ENCODE assay signal across 10 cellular contexts in the genomic region with DNA sequence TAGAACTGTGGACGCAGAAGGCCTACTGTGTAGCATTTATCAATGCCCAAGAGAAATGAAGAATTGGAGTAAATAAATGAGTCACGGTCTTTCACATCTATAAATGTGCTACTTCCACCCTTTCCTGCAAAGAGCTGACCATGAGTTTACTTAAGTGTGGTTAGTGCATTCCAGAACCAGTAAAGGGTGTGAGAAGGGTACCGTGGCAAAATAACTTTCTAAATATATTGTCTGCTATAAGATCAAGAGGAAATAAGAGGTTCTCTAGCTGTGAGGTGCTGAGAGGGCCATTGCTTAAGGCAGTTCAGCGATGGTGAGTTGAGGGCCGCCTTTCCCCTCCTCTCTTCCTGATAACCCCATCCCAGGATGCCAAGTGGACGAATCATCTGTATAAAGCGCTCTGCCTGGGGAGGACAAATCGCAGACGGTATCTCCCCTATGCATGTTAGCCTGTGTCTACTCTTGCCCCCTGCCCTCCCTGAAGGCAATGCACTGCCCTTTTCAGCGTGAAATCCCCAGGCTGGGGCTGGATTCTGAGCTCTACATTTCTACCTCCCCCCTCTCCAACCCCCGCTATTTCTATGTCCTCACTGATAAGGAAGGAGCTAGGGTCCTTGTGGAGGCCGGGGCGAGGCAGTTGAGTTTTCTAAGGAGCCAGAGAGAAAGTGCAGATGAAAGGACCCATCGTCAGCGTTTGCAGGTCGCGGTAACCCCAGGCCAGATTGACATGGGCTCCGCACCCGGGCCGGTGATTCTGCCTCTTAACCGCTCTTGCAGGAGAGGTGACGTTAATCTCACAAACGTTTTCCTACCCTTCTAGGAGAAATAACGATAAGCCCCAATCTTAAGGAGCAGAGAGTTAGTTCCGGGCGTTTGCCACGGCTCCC. TPM values are rescaled to one million over a fixed set of nuclear protein-coding genes. Genes with fewer than 3 reads are reported as not detected.
A peak's percentile ranks its signal among the peaks of the same experiment; 100 is the strongest.
DNase-seq lines count a peak whose midpoint lies in the region; ATAC-seq and TF ChIP-seq lines count a peak whose summit lies in the region.
"Had no signal": no experiment of that assay in that cellular context is flagged by ENCODE, and none has a peak within 500 bp of the region (broad histone marks: within the 10 kb centered on the region; RNA-seq: fewer than 3 reads in every experiment).

No MANE protein-coding gene starts in this region.

- no peak for TF ChIP-seq CTCF in astrocyte of the cerebellum (IDR thresholded peaks at IDR 0.05; ENCODE audit: low read depth, low read length, missing control alignments)
- TF ChIP-seq CTCF in body of pancreas (IDR thresholded peaks at IDR 0.05), result no peak

- H3K36me3 ChIP-seq in stomach smooth muscle (ENCODE audit: control insufficient read depth in 2 of 2, insufficient read depth in 2 of 2, low read length in 2 of 2) (no peaks in the 10 kb centered on the region), body of pancreas (replicated peaks in 1 of 2; ENCODE audit: insufficient read depth in 1 of 2, low read depth in 2 of 2) (no peaks in the 10 kb centered on the region)

- H3K4me1 ChIP-seq in stomach smooth muscle (ENCODE audit: control insufficient read depth, insufficient read depth, low read length) (peaks cover 10% of the 10 kb centered on the region), body of pancreas (peaks cover 16% of the 10 kb centered on the region)

- TF ChIP-seq POLR2A in body of pancreas (IDR thresholded peaks at IDR 0.05), result no peak

- no peak for ATAC-seq in body of pancreas

- peak; percentile 11 for DNase-seq in NCI-H82 (lab: John Stamatoyannopoulos, UW)
- DNase-seq in NCI-H82 treated with DMSO at 0.1 percent for 48 hours (lab: John Stamatoyannopoulos, UW; ENCODE audit: unreplicated experiment), result no peak
- DNase-seq in astrocyte of the cerebellum (ENCODE audit: low read depth), result peak; percentile 46
- peak; percentile 47 for DNase-seq in iris pigment epithelial cell (ENCODE audit: low read depth)
- no peak for DNase-seq in NK-92 treated with Interleukin-12 subunit alpha and Interleukin-12 subunit beta, amount 100 ng/mL, for 24 hours (lab: John Stamatoyannopoulos, UW)
- no peak for DNase-seq in body of pancreas
- no peak for DNase-seq in NOMO-1 treated with dmso at 0.1 percent for 144 hours (lab: John Stamatoyannopoulos, UW; ENCODE audit: unreplicated experiment)
- DNase-seq: 8988T, foreskin fibroblast had no signal

- in situ Hi-C loops in astrocyte of the cerebellum (cut with HindIII; ENCODE audit: low sequenced_read_pairs), result no loop called here

- H3K9ac ChIP-seq in stomach smooth muscle (ENCODE audit: low read length in 2 of 2), result no peak overlapping the region

- peak overlapping the region; percentile 70 for H3K4me3 ChIP-seq in astrocyte of the cerebellum (ENCODE audit: low read depth, low read length)
- H3K4me3 ChIP-seq in stomach smooth muscle (ENCODE audit: low read length in 2 of 2), result peak overlapping the region; percentile 64 to 85
- H3K4me3 ChIP-seq in body of pancreas, result no peak overlapping the region

- H3K9me3 ChIP-seq in stomach smooth muscle (ENCODE audit: control insufficient read depth in 2 of 2, low read length in 2 of 2) (no peaks in the 10 kb centered on the region), body of pancreas (no peaks in the 10 kb centered on the region)

- no peak overlapping the region for H3K27ac ChIP-seq in stomach smooth muscle (ENCODE audit: low read length)
- no peak overlapping the region for H3K27ac ChIP-seq in body of pancreas

- 25 to 35% methylated on average over 25 to 27 of the region's 27 CpGs for WGBS in body of pancreas, 2 donors

- intact Hi-C loops in body of pancreas (cut with DNase I), result no loop called here

- H3K27me3 ChIP-seq in stomach smooth muscle (ENCODE audit: control insufficient read depth in 1 of 2, insufficient read depth in 2 of 2, low read length in 2 of 2) (no peaks in the 10 kb centered on the region), body of pancreas (no peaks in the 10 kb centered on the region)

RNA-seq across cellular contexts. Expression of gene NCAM2, which starts 1.5 kb away (rescaled TPM):
- total RNA-seq in body of pancreas, result under 1 TPM; under 0.01 to 0.26 TPM

Comparison
In these comparisons a context has a peak if more than half of its experiments do, and no peak if none do; other contexts are left out.
1. DNase-seq: peak in NCI-H82 (single experiment), astrocyte of the cerebellum (single experiment) and iris pigment epithelial cell (single experiment); none in NCI-H82 treated with DMSO at 0.1 percent for 48 hours (single experiment), NK-92 treated with Interleukin-12 subunit alpha and Interleukin-12 subunit beta, amount 100 ng/mL, for 24 hours (single experiment), body of pancreas (0 of 4) and NOMO-1 treated with dmso at 0.1 percent for 144 hours (single experiment).
2. H3K4me3 ChIP-seq: peak in astrocyte of the cerebellum (single experiment) and stomach smooth muscle (2 of 2); none in body of pancreas (0 of 2).